Comparison of ENCODE assay signal across 20 cellular contexts in genomic region chr21:45942755-45943629, GRCh38. TPM values are rescaled to one million over a fixed set of nuclear protein-coding genes. Genes with fewer than 3 reads are reported as not detected.
A peak's percentile ranks its signal among the peaks of the same experiment; 100 is the strongest.
DNase-seq lines count a peak whose midpoint lies in the region; ATAC-seq and TF ChIP-seq lines count a peak whose summit lies in the region.
"Had no signal": no experiment of that assay in that cellular context is flagged by ENCODE, and none has a peak within 500 bp of the region (broad histone marks: within the 10 kb centered on the region; RNA-seq: fewer than 3 reads in every experiment).

No MANE protein-coding gene starts in this region.

- TF ChIP-seq RAD21 in IMR-90 (IDR thresholded peaks at IDR 0.05; ENCODE audit: low read length): no peak

- H2BK5ac ChIP-seq in IMR-90 (ENCODE audit: low read depth, low read length, poor library complexity, severe bottlenecking): no peak overlapping the region

- no peak overlapping the region for H3K14ac ChIP-seq in IMR-90 (replicated peaks; ENCODE audit: low read depth, low read length)

- intact Hi-C loops in Right ventricle myocardium inferior (cut with DNase I) (no loop called here), left ventricle myocardium inferior (cut with micrococcal nuclease) (no loop called here), IMR-90 (cut with micrococcal nuclease) (no loop called here), spleen (cut with DNase I; ENCODE audit: low total_unique reads) (no loop called here)

- no TSS peak for BruUV-seq in IMR-90 (replicated peaks; lab: Mats Ljungman, UMichigan)

- no peak overlapping the region for H3K4ac ChIP-seq in IMR-90 (ENCODE audit: low read depth, low read length)

- no peak overlapping the region for H2BK20ac ChIP-seq in IMR-90 (ENCODE audit: low read depth, low read length)

- no peak for TF ChIP-seq POLR2A in IMR-90 (IDR thresholded peaks at IDR 0.05; ENCODE audit: low read depth, low read length)
- no peak for TF ChIP-seq POLR2A in spleen (IDR thresholded peaks at IDR 0.05)

- H3K79me1 ChIP-seq in IMR-90 (ENCODE audit: low read depth in 1 of 2, low read length in 2 of 2): no peaks in the 10 kb centered on the region

- H3K4me1 ChIP-seq in left ventricle myocardium inferior (no peaks in the 10 kb centered on the region), IMR-90 (ENCODE audit: control insufficient read depth, insufficient read depth, low read length) (no peaks in the 10 kb centered on the region), spleen (no peaks in the 10 kb centered on the region)
- H3K4me1 ChIP-seq: A549, BE2C, Caco-2, SJCRH30 had no signal

- no peak overlapping the region for H4K5ac ChIP-seq in IMR-90 (ENCODE audit: low read depth, low read length)

- no peak overlapping the region for H2AK9ac ChIP-seq in IMR-90 (replicated peaks; ENCODE audit: low read depth, low read length, poor library complexity)

- H3K27me3 Mint-ChIP-seq in activated CD4-positive, alpha-beta T cell treated with anti-CD3 and anti-CD28 coated beads, Interleukin-2, amount 10 ng/mL, durations not matched to agents 7 days and 5 days: no peaks in the 10 kb centered on the region
- H3K27me3 Mint-ChIP-seq: CD4-positive, alpha-beta memory T cell had no signal

- no peaks in the 10 kb centered on the region for H3K4me1 Mint-ChIP-seq in activated CD4-positive, alpha-beta T cell treated with anti-CD3 and anti-CD28 coated beads, Interleukin-2, amount 10 ng/mL, durations not matched to agents 7 days and 5 days
- H3K4me1 Mint-ChIP-seq: CD4-positive, alpha-beta memory T cell had no signal

- H3K9me3 Mint-ChIP-seq in activated CD4-positive, alpha-beta T cell treated with anti-CD3 and anti-CD28 coated beads, Interleukin-2, amount 10 ng/mL, durations not matched to agents 7 days and 5 days: no peaks in the 10 kb centered on the region
- H3K9me3 Mint-ChIP-seq: CD4-positive, alpha-beta memory T cell had no signal

- POLR2A ChIA-PET in IMR-90 (lab: Charles Lee; ENCODE audit: unreplicated experiment): no interaction called here
- POLR2A ChIA-PET in activated CD4-positive, alpha-beta T cell treated with anti-CD3 and anti-CD28 coated beads, Interleukin-2, amount 10 ng/mL, durations not matched to agents 7 days and 5 days (lab: Charles Lee): no interaction called here

- H4K20me1 ChIP-seq in IMR-90 (ENCODE audit: insufficient read depth, low read length): no peaks in the 10 kb centered on the region

- no peak overlapping the region for H4K8ac ChIP-seq in IMR-90 (ENCODE audit: low read depth in 2 of 2, low read length in 2 of 2)

- no peak overlapping the region for H2BK15ac ChIP-seq in IMR-90 (ENCODE audit: low read depth, low read length)

- dilution Hi-C loops in IMR-90 (cut with HindIII; ENCODE audit: low sequenced_read_pairs, unreplicated experiment): no loop called here

- H3K27me3 ChIP-seq in left ventricle myocardium inferior (ENCODE audit: low read depth) (no peaks in the 10 kb centered on the region), IMR-90 (ENCODE audit: control insufficient read depth, insufficient read depth, low read length) (no peaks in the 10 kb centered on the region; the same call in 1 of the 2 replicates), spleen (replicated peaks in 1 of 7) (no peaks in the 10 kb centered on the region)
- H3K27me3 ChIP-seq: BE2C, SJCRH30 had no signal

- H3K4me3 ChIP-seq in left ventricle myocardium inferior: no peak overlapping the region
- H3K4me3 ChIP-seq in IMR-90 (ENCODE audit: insufficient read depth, low read depth, low read length): no peak overlapping the region
- H3K4me3 ChIP-seq in spleen: no peak overlapping the region
- H3K4me3 ChIP-seq: A549, SJCRH30 had no signal

- no peak overlapping the region for H3K23ac ChIP-seq in IMR-90 (ENCODE audit: low read depth, low read length)

- H3K9me1 ChIP-seq in IMR-90 (ENCODE audit: insufficient read depth, low read length): no peaks in the 10 kb centered on the region

- in situ Hi-C loops in IMR-90 (cut with MboI; ENCODE audit: low sequenced_read_pairs): no loop called here

- H3K56ac ChIP-seq in IMR-90 (ENCODE audit: extremely low read depth, insufficient read depth, low read length): no peak overlapping the region

- no peak overlapping the region for H4K91ac ChIP-seq in IMR-90 (ENCODE audit: insufficient read depth, low read depth, low read length)

- WGBS in IMR-90 (ENCODE audit: extremely low coverage in 2 of 2, insufficient read length in 1 of 2), 2 experiments: 79% methylated on average over 8 of the region's 20 CpGs; no CpG with 5 or more reads in 1 of the 2 experiments
- WGBS in spleen, 5 donors: 75 to 82% (median 82%) methylated on average over 13 to 20 of the region's 20 CpGs

- H2AK5ac ChIP-seq in IMR-90 (ENCODE audit: low read depth, low read length): no peak overlapping the region

- no peak overlapping the region for H3K9ac ChIP-seq in IMR-90 (ENCODE audit: low read depth, low read length)

- H3K36me3 ChIP-seq in left ventricle myocardium inferior (no peaks in the 10 kb centered on the region), IMR-90 (ENCODE audit: control insufficient read depth, insufficient read depth, low read length) (no peaks in the 10 kb centered on the region), spleen (peaks cover 0 to 17% (median 0%) of the 10 kb centered on the region in 6 donors)
- H3K36me3 ChIP-seq: SJCRH30 had no signal

- CTCF ChIA-PET in IMR-90 (lab: Yijun Ruan, JAX): no interaction called here
- CTCF ChIA-PET in activated CD4-positive, alpha-beta T cell treated with anti-CD3 and anti-CD28 coated beads, Interleukin-2, amount 10 ng/mL, durations not matched to agents 7 days and 5 days (lab: Charles Lee): no interaction called here

- no peak for TF ChIP-seq CTCF in left ventricle myocardium inferior (IDR thresholded peaks at IDR 0.05; ENCODE audit: borderline replicate concordance)
- no peak for TF ChIP-seq CTCF in IMR-90 (conservative IDR thresholded peaks at IDR 0.05; ENCODE audit: low read depth, low read length)
- TF ChIP-seq CTCF in spleen (IDR thresholded peaks at IDR 0.05 in 8 of 11, conservative IDR thresholded peaks at IDR 0.05 in 3 of 11): no peak

- no peak overlapping the region for H3K18ac ChIP-seq in IMR-90 (ENCODE audit: low read depth, low read length)

- H2AFZ ChIP-seq in IMR-90 (replicated peaks; ENCODE audit: low read length, poor library complexity): peak overlapping the region; percentile 23

- no peak overlapping the region for H3K4me3 Mint-ChIP-seq in activated CD4-positive, alpha-beta T cell treated with anti-CD3 and anti-CD28 coated beads, Interleukin-2, amount 10 ng/mL, durations not matched to agents 7 days and 5 days
- H3K4me3 Mint-ChIP-seq: CD4-positive, alpha-beta memory T cell had no signal

- ATAC-seq in Right ventricle myocardium inferior (no peak), IMR-90 (ENCODE audit: low read depth) (no peak), GM19328 (IDR thresholded peaks at IDR 0.05; ENCODE audit: unreplicated experiment) (no peak)
- ATAC-seq: A549 had no signal

- no peaks in the 10 kb centered on the region for H3K36me3 Mint-ChIP-seq in activated CD4-positive, alpha-beta T cell treated with anti-CD3 and anti-CD28 coated beads, Interleukin-2, amount 10 ng/mL, durations not matched to agents 7 days and 5 days (ENCODE audit: low read depth)
- H3K36me3 Mint-ChIP-seq: CD4-positive, alpha-beta memory T cell had no signal

- H3K4me2 ChIP-seq in IMR-90 (ENCODE audit: low read depth, low read length): no peak overlapping the region
- H3K4me2 ChIP-seq: A549 had no signal

- H2BK120ac ChIP-seq in IMR-90 (ENCODE audit: low read depth, low read length): no peak overlapping the region

- H3K9me3 ChIP-seq in left ventricle myocardium inferior (replicated peaks) (no peaks in the 10 kb centered on the region), IMR-90 (ENCODE audit: control insufficient read depth, insufficient read depth, low read length) (no peaks in the 10 kb centered on the region), spleen (no peaks in the 10 kb centered on the region)
- H3K9me3 ChIP-seq: A549, BE2C, Caco-2, SJCRH30 had no signal

- no peak overlapping the region for H3K27ac Mint-ChIP-seq in activated CD4-positive, alpha-beta T cell treated with anti-CD3 and anti-CD28 coated beads, Interleukin-2, amount 10 ng/mL, durations not matched to agents 7 days and 5 days

- H3K27ac ChIP-seq in left ventricle myocardium inferior (replicated peaks) (no peak overlapping the region), IMR-90 (ENCODE audit: insufficient read depth, low read length) (no peak overlapping the region), spleen (no peak overlapping the region)
- H3K27ac ChIP-seq: A549, RWPE1, SJCRH30 had no signal

- DNase-seq in Right ventricle myocardium inferior (ENCODE audit: missing footprints) (peak; percentile 55), left ventricle myocardium inferior (no peak), IMR-90 (no peak), iPS-NIHi11 (ENCODE audit: low spot score) (peak; percentile 10), spleen (peak; percentile 71), HK-2 (ENCODE audit: unreplicated experiment) (no peak)
- no peak for DNase-seq in activated CD4-positive, alpha-beta T cell treated with anti-CD3 and anti-CD28 coated beads, Interleukin-2, amount 10 ng/mL, durations not matched to agents 7 days and 5 days
- DNase-seq: BE2C; Caco-2; CD4-positive, alpha-beta memory T cell; DMS153; GOT3; Kasumi-1; NCI-H1417 treated with DMSO at 0.1 percent for 48 hours; NCI-H187; NCI-H69; SJCRH30 had no signal

TF ChIP-seq in IMR-90, 13 proteins besides CTCF, POLR2A, EP300 and RAD21:
- TF ChIP-seq CEBPB (IDR thresholded peaks at IDR 0.05; ENCODE audit: low read depth, low read length) (no peak), MXI1 (IDR thresholded peaks at IDR 0.05; ENCODE audit: borderline replicate concordance, low read depth, low read length) (no peak), CHD1 (IDR thresholded peaks at IDR 0.05; ENCODE audit: low read depth, low read length) (no peak), NFE2L2 (IDR thresholded peaks at IDR 0.05; ENCODE audit: low read depth, low read length) (no peak), FOS (IDR thresholded peaks at IDR 0.05; ENCODE audit: low read depth, low read length) (no peak)

RNA-seq across cellular contexts. Expression of gene COL6A1, which starts 38.6 kb away (rescaled TPM):
- total RNA-seq in Right ventricle myocardium inferior: 228 TPM
- 154 TPM for total RNA-seq in left ventricle myocardium inferior
- total RNA-seq in IMR-90 (2012; rRNA removed): 173 and 186 TPM in 2 replicates
- polyA plus RNA-seq in IMR-90 (2012; rRNA removed): 1,556 and 1,578 TPM in 2 replicates
- 1,992 and 3,331 TPM in 2 replicates for polyA plus RNA-seq in IMR-90 (2012; cell fraction: cytosol; rRNA removed)
- 5,237 and 11,886 TPM in 2 replicates for polyA plus RNA-seq in IMR-90 (2012; cell fraction: nucleus; rRNA removed; ENCODE audit: low replicate concordance)
- total RNA-seq in spleen: 100 to 1,000 TPM in 6 of 7 donors, 10 to 100 TPM in 1; 76.5 to 190 (median 139) TPM
- 100 to 1,000 TPM in 2 of 3 donors, 10 to 100 TPM in 1; 85.7 to 152 (median 119) TPM for polyA plus RNA-seq in spleen
- total RNA-seq in activated CD4-positive, alpha-beta T cell treated with anti-CD3 and anti-CD28 coated beads, Interleukin-2, amount 10 ng/mL, durations not matched to agents 7 days and 5 days: under 1 TPM; 0.27 to 0.40 TPM

Comparison
In these comparisons a context has a peak if more than half of its experiments do, and no peak if none do; other contexts are left out.
1. DNase-seq: peak in Right ventricle myocardium inferior (single experiment), iPS-NIHi11 (single experiment) and spleen (single experiment); none in left ventricle myocardium inferior (single experiment), IMR-90 (single experiment), HK-2 (single experiment) and activated CD4-positive, alpha-beta T cell treated with anti-CD3 and anti-CD28 coated beads, Interleukin-2, amount 10 ng/mL, durations not matched to agents 7 days and 5 days (single experiment).
2. RNA of gene COL6A1, which starts 38.6 kb away (total RNA-seq): 228 TPM in Right ventricle myocardium inferior (single experiment), 173 to 186 TPM in IMR-90, 154 TPM in left ventricle myocardium inferior (single experiment) and 76.5 to 190 TPM in spleen; 0.27 to 0.40 TPM in activated CD4-positive, alpha-beta T cell treated with anti-CD3 and anti-CD28 coated beads, Interleukin-2, amount 10 ng/mL, durations not matched to agents 7 days and 5 days; every median in the first group is over 10 times any median in the second.